In genomic region chr5:134225780-134226440, GRCh38 we compare ENCODE assay signal across 8 cellular contexts. TPM values are rescaled to one million over a fixed set of nuclear protein-coding genes. Genes with fewer than 3 reads are reported as not detected.
A peak's percentile ranks its signal among the peaks of the same experiment; 100 is the strongest.
DNase-seq lines count a peak whose midpoint lies in the region; ATAC-seq and TF ChIP-seq lines count a peak whose summit lies in the region.

TSS of gene PPP2CA (minus strand) at chr5:134226073. CDS start at chr5:134225861, 212 bp downstream.

- H3K27ac ChIP-seq in colonic mucosa (peak within 1 kb of the TSS; percentile 100), layer of hippocampus (ENCODE audit: low read depth, low read length) (peak within 1 kb of the TSS; percentile 99)

- H3K4me1 ChIP-seq in BE2C (peaks cover 8% of the 10 kb centered on the region), colonic mucosa (peaks cover 20% of the 10 kb centered on the region)

- intact Hi-C loops in colonic mucosa (cut with DNase I), result loop anchor here (5.0 kb wide), 1 partner anchor 44 kb away; no protein-coding TSS in a partner anchor

- peak within 1 kb of the TSS; percentile 96 for H3K4me3 ChIP-seq in BE2C (ENCODE audit: low read depth, low read length)
- H3K4me3 ChIP-seq in colonic mucosa, result peak within 1 kb of the TSS; percentile 80

- DNase-seq in BE2C, result peak; percentile 99
- peak; percentile 71 for DNase-seq in GM19240 (ENCODE audit: insufficient read length, low spot score)
- DNase-seq in NCI-H526 (lab: John Stamatoyannopoulos, UW), result peak; percentile 91 to 96
- peak; percentile 99 for DNase-seq in activated CD4-positive, alpha-beta T cell treated with anti-CD3 and anti-CD28 coated beads for 48 hours
- DNase-seq in colonic mucosa, result peak; percentile 99
- peak; percentile 98 to 100 for DNase-seq in stimulated activated CD4-positive, alpha-beta T cell treated with anti-CD3 and anti-CD28 coated beads, Interleukin-1b, Interleukin-23, amount 100 ng/mL, for 4 hours (ENCODE audit: low read depth in 2 of 2)

- H3K9ac ChIP-seq in colonic mucosa (ENCODE audit: low read depth in 2 of 2, low read length in 2 of 2), result peak within 1 kb of the TSS; percentile 97 to 100

- peak; percentile 85 for ATAC-seq in HG03460 (IDR thresholded peaks at IDR 0.05; ENCODE audit: unreplicated experiment)

- H3K36me3 ChIP-seq in BE2C (peaks cover 7% of the 10 kb centered on the region), colonic mucosa (no peaks in the 10 kb centered on the region)

- no peaks in the 10 kb centered on the region for H3K27me3 ChIP-seq in BE2C
- no peaks in the 10 kb centered on the region for H3K27me3 ChIP-seq in colonic mucosa
- no peaks in the 10 kb centered on the region for H3K27me3 ChIP-seq in layer of hippocampus (ENCODE audit: control insufficient read depth, insufficient read depth, low read length)

- no peak for TF ChIP-seq CTCF in BE2C (IDR thresholded peaks at IDR 0.05; ENCODE audit: low read depth, low read length)
- no peak for TF ChIP-seq CTCF in colonic mucosa (IDR thresholded peaks at IDR 0.05)

- no peaks in the 10 kb centered on the region for H3K9me3 ChIP-seq in BE2C
- H3K9me3 ChIP-seq in colonic mucosa, result no peaks in the 10 kb centered on the region

RNA-seq across cellular contexts. Expression of gene PPP2CA, which starts in this region (rescaled TPM):
- polyA plus RNA-seq in BE2C (2012; ENCODE audit: insufficient read depth, insufficient read length, low read depth), result 306 TPM
- 100 to 1,000 TPM; 147 to 150 TPM for total RNA-seq in colonic mucosa

Comparison
In these comparisons a context has a peak if more than half of its experiments do, and no peak if none do; other contexts are left out.
1. Peak in every context shown above with its lines: DNase-seq, ATAC-seq, H3K4me3 ChIP-seq and H3K27ac ChIP-seq.